Comparison of ENCODE assay signal across 8 cellular contexts in the genomic region with DNA sequence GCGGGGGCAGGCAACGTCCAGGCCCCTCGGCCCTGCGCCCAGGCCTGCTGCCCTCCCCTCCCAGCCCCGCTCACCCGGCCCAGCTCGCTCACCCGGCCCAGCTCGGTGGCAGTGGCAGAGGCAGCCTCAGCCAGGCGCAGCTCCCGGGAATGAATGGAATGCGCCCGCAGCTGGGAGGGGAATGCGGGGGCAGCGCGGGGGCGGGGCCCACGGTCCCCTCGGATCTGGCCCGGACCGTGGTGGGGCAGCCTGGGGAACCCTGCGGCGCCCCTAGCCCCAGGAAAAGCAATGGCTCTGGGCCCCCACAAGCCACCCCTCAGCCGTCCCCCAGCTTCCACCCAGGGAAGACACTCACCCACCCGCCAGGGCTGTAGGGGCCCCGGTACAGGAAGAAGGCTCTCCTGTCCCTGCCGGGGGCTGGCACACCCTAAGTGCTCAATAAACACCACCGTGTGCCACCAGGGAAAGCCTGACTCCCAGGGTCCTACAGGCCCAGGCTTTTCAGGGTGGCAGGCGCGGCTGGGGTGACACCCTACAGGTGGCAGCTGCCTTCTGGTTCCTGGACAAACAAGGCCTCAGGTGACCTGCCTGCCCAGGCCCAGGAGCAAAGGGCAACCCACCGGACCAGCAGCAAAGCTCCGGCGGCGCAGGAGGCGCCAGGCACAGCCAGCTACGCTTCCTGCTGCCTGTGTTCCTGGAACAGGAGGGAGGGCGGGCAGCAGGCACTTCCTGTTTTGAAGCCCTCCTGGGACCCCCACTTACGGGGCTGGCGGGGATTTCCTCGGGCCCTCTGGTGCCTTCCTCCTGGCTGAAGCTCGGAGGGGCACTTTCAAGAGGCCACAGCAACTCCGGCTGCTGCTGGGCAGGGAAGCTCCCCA. TPM values are rescaled to one million over a fixed set of nuclear protein-coding genes. Genes with fewer than 3 reads are reported as not detected.
DNase-seq lines count a peak whose midpoint lies in the region; ATAC-seq and TF ChIP-seq lines count a peak whose summit lies in the region.

No MANE protein-coding gene starts in this region.

- H3K27me3 ChIP-seq in GM23248 (replicated peaks; ENCODE audit: insufficient read depth), result no peaks in the 10 kb centered on the region

- peaks cover 3% of the 10 kb centered on the region; the same call in 1 of the 2 replicates for H3K36me3 ChIP-seq in GM23248 (ENCODE audit: low read depth)

- H3K4me2 ChIP-seq in GM23248 (ENCODE audit: unreplicated experiment), result peak overlapping the region; percentile 69

- ATAC-seq in HG03520 (IDR thresholded peaks at IDR 0.05; ENCODE audit: unreplicated experiment), result no peak

- H3K27me3 Mint-ChIP-seq in progenitor cell of endocrine pancreas, result no peaks in the 10 kb centered on the region

- peak overlapping the region; percentile 66 for H3K27ac ChIP-seq in GM23248

- H3K9me2 ChIP-seq in GM23248 (ENCODE audit: insufficient read depth), result no peaks in the 10 kb centered on the region

- WGBS in GM23248 (ENCODE audit: low coverage in 1 of 2, low lambda C conversion rate in 2 of 2, missing lambda C conversion rate in 2 of 2), 2 experiments, result 18 to 32% methylated on average over 19 to 31 of the region's 42 CpGs

- H2AFZ ChIP-seq in GM23248, result no peak overlapping the region

- H3K4me3 Mint-ChIP-seq in progenitor cell of endocrine pancreas (ENCODE audit: low read depth), result no peak overlapping the region

- no peaks in the 10 kb centered on the region for H3K9me3 ChIP-seq in GM23248 (ENCODE audit: low read depth)

- peaks cover 9% of the 10 kb centered on the region; the same call in 1 of the 2 replicates for H3F3A ChIP-seq in GM23248 (ENCODE audit: insufficient read depth)

- in situ Hi-C loops in GM23248 (cut with MboI), result no loop called here

- peaks cover 99% of the 10 kb centered on the region for H3K79me2 ChIP-seq in GM23248 (ENCODE audit: insufficient read depth)

- peak overlapping the region; percentile 56 for H3K4me3 ChIP-seq in GM23248

- DNase-seq in GM23248 (peak; percentile 83), UCSD-AML1 (lab: John Stamatoyannopoulos, UW; ENCODE audit: unreplicated experiment) (peak; percentile 72), glomerular visceral epithelial cell (ENCODE audit: extremely low spot score) (peak; percentile 86), progenitor cell of endocrine pancreas (ENCODE audit: low spot score, unreplicated experiment) (peak; percentile 59), NCI-H2107 treated with DMSO at 0.1 percent for 48 hours (lab: John Stamatoyannopoulos, UW; ENCODE audit: unreplicated experiment) (no peak), RPMI8226 (no peak)
- no peak for DNase-seq in stimulated activated CD4-positive, alpha-beta T cell treated with anti-CD3 and anti-CD28 coated beads, Interleukin-2, amount 100 ng/mL, for 48 hours

- peak overlapping the region; percentile 71 for H3K9ac ChIP-seq in GM23248

- H3K36me3 Mint-ChIP-seq in progenitor cell of endocrine pancreas (ENCODE audit: insufficient read depth), result peaks cover 1% of the 10 kb centered on the region

- peaks cover 20% of the 10 kb centered on the region for H3K4me1 ChIP-seq in GM23248 (ENCODE audit: insufficient read depth)

- H4K20me1 ChIP-seq in GM23248 (ENCODE audit: insufficient read depth), result no peaks in the 10 kb centered on the region; the same call in 1 of the 2 replicates

- H3K4me1 Mint-ChIP-seq in progenitor cell of endocrine pancreas (ENCODE audit: low read depth), result peaks cover 20% of the 10 kb centered on the region

- TF ChIP-seq CTCF in progenitor cell of endocrine pancreas (IDR thresholded peaks at IDR 0.05; ENCODE audit: unreplicated experiment), result no peak

- no peaks in the 10 kb centered on the region for H3K9me3 Mint-ChIP-seq in progenitor cell of endocrine pancreas (ENCODE audit: low read depth)

- H3K27ac Mint-ChIP-seq in progenitor cell of endocrine pancreas, result peak overlapping the region; percentile 74

RNA-seq across cellular contexts. Expression of a gene that starts 13.8 kb away (rescaled TPM):
- 136 and 147 TPM in 2 replicates for total RNA-seq in GM23248 (2014; rRNA removed; shearing (Covaris generic))
- 123 and 136 TPM in 2 replicates for polyA plus RNA-seq in GM23248 (2016; fragmentation: Nextera tagmentation; extraction: Ambion mirVana)
- 178 and 182 TPM in 2 replicates for total RNA-seq in progenitor cell of endocrine pancreas

RNA-seq across cellular contexts. Expression of a gene that starts 23.5 kb away (rescaled TPM):
- total RNA-seq in GM23248 (2014; rRNA removed; shearing (Covaris generic)), result 9.8 and 12.3 TPM in 2 replicates
- 1.0 and 1.2 TPM in 2 replicates for polyA plus RNA-seq in GM23248 (2016; fragmentation: Nextera tagmentation; extraction: Ambion mirVana)
- 2.3 and 2.7 TPM in 2 replicates for total RNA-seq in progenitor cell of endocrine pancreas

RNA-seq across cellular contexts. Expression of a gene that starts 32.2 kb away (rescaled TPM):
- total RNA-seq in GM23248 (2014; rRNA removed; shearing (Covaris generic)), result 22.8 and 28.7 TPM in 2 replicates
- 20.7 and 23.2 TPM in 2 replicates for polyA plus RNA-seq in GM23248 (2016; fragmentation: Nextera tagmentation; extraction: Ambion mirVana)
- 53.7 and 54.6 TPM in 2 replicates for total RNA-seq in progenitor cell of endocrine pancreas

RNA-seq across cellular contexts. Expression of a gene that starts 33.1 kb away (rescaled TPM):
- total RNA-seq in GM23248 (2014; rRNA removed; shearing (Covaris generic)), result 3.3 and 5.7 TPM in 2 replicates
- polyA plus RNA-seq in GM23248 (2016; fragmentation: Nextera tagmentation; extraction: Ambion mirVana), result 6.1 and 6.6 TPM in 2 replicates
- total RNA-seq in progenitor cell of endocrine pancreas, result 35.1 and 36.4 TPM in 2 replicates

RNA-seq across cellular contexts. Expression of a gene that starts 42.6 kb away (rescaled TPM):
- 16.8 and 19.2 TPM in 2 replicates for total RNA-seq in GM23248 (2014; rRNA removed; shearing (Covaris generic))
- 4.3 and 6.6 TPM in 2 replicates for polyA plus RNA-seq in GM23248 (2016; fragmentation: Nextera tagmentation; extraction: Ambion mirVana)
- 73.8 and 81.5 TPM in 2 replicates for total RNA-seq in progenitor cell of endocrine pancreas

Comparison
In these comparisons a context has a peak if more than half of its experiments do, and no peak if none do; other contexts are left out.
1. DNase-seq: peak in GM23248 (single experiment), UCSD-AML1 (single experiment), glomerular visceral epithelial cell (single experiment) and progenitor cell of endocrine pancreas (single experiment); none in NCI-H2107 treated with DMSO at 0.1 percent for 48 hours (single experiment), RPMI8226 (single experiment) and stimulated activated CD4-positive, alpha-beta T cell treated with anti-CD3 and anti-CD28 coated beads, Interleukin-2, amount 100 ng/mL, for 48 hours (0 of 2).